In genomic region chr3:169687603-169688002, GRCh38 we compare ENCODE assay signal across 32 cellular contexts. TPM values are rescaled to one million over a fixed set of nuclear protein-coding genes. Genes with fewer than 3 reads are reported as not detected.
"Had no signal": no experiment of that assay in that cellular context is flagged by ENCODE, and none has a peak within 500 bp of the region (broad histone marks: within the 10 kb centered on the region; RNA-seq: fewer than 3 reads in every experiment).

No MANE protein-coding gene starts in this region.

- H3K4me1 ChIP-seq: ascending aorta had no signal

- H3K27me3 ChIP-seq: ascending aorta, cardiac muscle cell had no signal

- DNase-seq: activated CD4-positive, alpha-beta memory T cell treated with anti-CD3 and anti-CD28 coated beads, Interleukin-2, amount 10 ng/mL, durations not matched to agents 7 days and 5 days; activated CD4-positive, alpha-beta T cell treated with anti-CD3 and anti-CD28 coated beads for 1 hour; activated CD4-positive, alpha-beta T cell treated with anti-CD3 and anti-CD28 coated beads for 36 hours; activated CD4-positive, alpha-beta T cell treated with anti-CD3 and anti-CD28 coated beads for 48 hours; activated CD4-positive, alpha-beta T cell treated with anti-CD3 and anti-CD28 coated beads, Interleukin-2, amount 10 ng/mL, durations not matched to agents 7 days and 5 days; activated CD4-positive, alpha-beta T cell treated with anti-CD3 and anti-CD28 coated beads, Interleukin-2, amount 50 U/mL, for 48 hours; activated CD4-positive, CD25-positive, alpha-beta regulatory T cell; activated CD8-positive, alpha-beta memory T cell treated with anti-CD3 and anti-CD28 coated beads for 24 hours; activated CD8-positive, alpha-beta memory T cell treated with anti-CD3 and anti-CD28 coated beads, Interleukin-2, amount 10 ng/mL, durations not matched to agents 7 days and 5 days; activated CD8-positive, alpha-beta memory T cell treated with anti-CD3 and anti-CD28 coated beads, Interleukin-2, amount 50 U/mL, for 48 hours; activated CD8-positive, alpha-beta T cell treated with anti-CD3 and anti-CD28 coated beads, Interleukin-2, amount 10 ng/mL, durations not matched to agents 7 days and 5 days; activated effector memory CD4-positive, alpha-beta T cell treated with Interleukin-2 at 50 U/mL for 16 hours; activated gamma-delta T cell; activated naive CD4-positive, alpha-beta T cell treated with anti-CD3 and anti-CD28 coated beads, Interleukin-2, amount 10 ng/mL, durations not matched to agents 7 days and 5 days; activated naive CD4-positive, alpha-beta T cell treated with Interleukin-2 at 50 U/mL for 16 hours; activated naive CD8-positive, alpha-beta T cell treated with anti-CD3 and anti-CD28 coated beads, Interleukin-2, amount 10 ng/mL, durations not matched to agents 7 days and 5 days; activated naive CD8-positive, alpha-beta T cell treated with anti-CD3 and anti-CD28 coated beads, Interleukin-2, amount 50 U/mL, for 24 hours; activated T-cell treated with anti-CD3 and anti-CD28 coated beads, Interleukin-2, amount 50 U/mL, for 24 hours; activated T-cell treated with anti-CD3 and anti-CD28 coated beads, Interleukin-2, amount 50 U/mL, for 48 hours; amygdala; anterior cingulate cortex; caudate nucleus; cerebellar nuclear complex; T-helper 1 cell; T-helper 2 cell; T-helper 9 cell; WERI-Rb-1 had no signal

- ATAC-seq: activated CD4-positive, alpha-beta T cell treated with anti-CD3 and anti-CD28 coated beads for 36 hours; activated CD4-positive, CD25-positive, alpha-beta regulatory T cell treated with anti-CD3 and anti-CD28 coated beads, Interleukin-2, amount 50 U/mL, for 24 hours; activated CD8-positive, alpha-beta memory T cell treated with anti-CD3 and anti-CD28 coated beads, Interleukin-2, amount 10 ng/mL, durations not matched to agents 7 days and 5 days; activated CD8-positive, alpha-beta T cell treated with anti-CD3 and anti-CD28 coated beads, Interleukin-2, amount 10 ng/mL, durations not matched to agents 7 days and 5 days; activated naive CD8-positive, alpha-beta T cell treated with anti-CD3 and anti-CD28 coated beads, Interleukin-2, amount 50 U/mL, for 24 hours; WTC11 had no signal

- H3K27ac ChIP-seq: ascending aorta, cardiac muscle cell, WERI-Rb-1 had no signal

- H3K9me3 ChIP-seq: ascending aorta had no signal

- H3K36me3 ChIP-seq: ascending aorta, cardiac muscle cell, WERI-Rb-1 had no signal

- H3K4me3 ChIP-seq: ascending aorta, cardiac muscle cell had no signal

RNA-seq across cellular contexts. Expression of gene MECOM, which starts 24.1 kb away (rescaled TPM):
- total RNA-seq: activated CD4-positive, alpha-beta memory T cell treated with anti-CD3 and anti-CD28 coated beads, Interleukin-2, amount 10 ng/mL, durations not matched to agents 7 days and 5 days; activated CD4-positive, alpha-beta T cell treated with anti-CD3 and anti-CD28 coated beads for 36 hours; activated CD4-positive, alpha-beta T cell treated with anti-CD3 and anti-CD28 coated beads, Interleukin-2, amount 10 ng/mL, durations not matched to agents 7 days and 5 days; activated CD8-positive, alpha-beta memory T cell treated with anti-CD3 and anti-CD28 coated beads, Interleukin-2, amount 10 ng/mL, durations not matched to agents 7 days and 5 days; activated CD8-positive, alpha-beta T cell treated with anti-CD3 and anti-CD28 coated beads, Interleukin-2, amount 10 ng/mL, durations not matched to agents 7 days and 5 days; activated naive CD8-positive, alpha-beta T cell treated with anti-CD3 and anti-CD28 coated beads, Interleukin-2, amount 10 ng/mL, durations not matched to agents 7 days and 5 days; activated T-helper 2 cell treated with anti-CD3 and anti-CD28 coated beads, Interferon-gamma antibody, Interleukin-2, Interleukin-4, amounts not matched to agents 10 μg/mL and 5 μg/mL and 100 μg/mL, durations not matched to agents 14 hours and 24 hours and 36 hours had no signal
